Comparison of ENCODE assay signal across 14 cellular contexts in genomic region chr5:136979131-136979530, GRCh38.
"Had no signal": no experiment of that assay in that cellular context is flagged by ENCODE, and none has a peak within 500 bp of the region (broad histone marks: within the 10 kb centered on the region; RNA-seq: fewer than 3 reads in every experiment).

No MANE protein-coding gene starts in this region.

- DNase-seq: activated CD4-positive, alpha-beta memory T cell treated with anti-CD3 and anti-CD28 coated beads, Interleukin-2, amount 10 ng/mL, durations not matched to agents 7 days and 5 days; activated CD4-positive, alpha-beta T cell treated with anti-CD3 and anti-CD28 coated beads for 48 hours; activated CD4-positive, CD25-positive, alpha-beta regulatory T cell; activated CD8-positive, alpha-beta memory T cell treated with anti-CD3 and anti-CD28 coated beads, Interleukin-2, amount 10 ng/mL, durations not matched to agents 7 days and 5 days; body of pancreas; caudate nucleus; head of caudate nucleus; mucosa of descending colon; naive thymus-derived CD4-positive, alpha-beta T cell; right cardiac atrium had no signal

- H3K4me3 Mint-ChIP-seq: activated CD4-positive, alpha-beta memory T cell treated with anti-CD3 and anti-CD28 coated beads, Interleukin-2, amount 10 ng/mL, durations not matched to agents 7 days and 5 days; activated CD8-positive, alpha-beta memory T cell treated with anti-CD3 and anti-CD28 coated beads, Interleukin-2, amount 10 ng/mL, durations not matched to agents 7 days and 5 days; activated naive CD8-positive, alpha-beta T cell; memory B cell; naive thymus-derived CD4-positive, alpha-beta T cell; neural progenitor cell; stimulated activated naive CD8-positive, alpha-beta T cell treated with anti-CD3 and anti-CD28 coated beads, Interleukin-15, Interleukin-2, amounts not matched to agents 100 ng/mL and 50 ng/mL, for 24 hours had no signal

- H3K9me3 Mint-ChIP-seq: activated CD4-positive, alpha-beta memory T cell treated with anti-CD3 and anti-CD28 coated beads, Interleukin-2, amount 10 ng/mL, durations not matched to agents 7 days and 5 days; neural progenitor cell; stimulated activated naive CD8-positive, alpha-beta T cell treated with anti-CD3 and anti-CD28 coated beads, Interleukin-15, Interleukin-2, amounts not matched to agents 100 ng/mL and 50 ng/mL, for 24 hours had no signal

- H3K36me3 Mint-ChIP-seq: activated CD8-positive, alpha-beta memory T cell treated with anti-CD3 and anti-CD28 coated beads, Interleukin-2, amount 10 ng/mL, durations not matched to agents 7 days and 5 days; activated naive CD8-positive, alpha-beta T cell; memory B cell; naive thymus-derived CD4-positive, alpha-beta T cell; neural progenitor cell had no signal

- H3K27ac Mint-ChIP-seq: activated CD4-positive, alpha-beta memory T cell treated with anti-CD3 and anti-CD28 coated beads, Interleukin-2, amount 10 ng/mL, durations not matched to agents 7 days and 5 days; activated CD8-positive, alpha-beta memory T cell treated with anti-CD3 and anti-CD28 coated beads, Interleukin-2, amount 10 ng/mL, durations not matched to agents 7 days and 5 days; activated naive CD8-positive, alpha-beta T cell; memory B cell; naive thymus-derived CD4-positive, alpha-beta T cell; neural progenitor cell; stimulated activated naive CD8-positive, alpha-beta T cell treated with anti-CD3 and anti-CD28 coated beads, Interleukin-15, Interleukin-2, amounts not matched to agents 100 ng/mL and 50 ng/mL, for 24 hours had no signal

- ATAC-seq: activated CD8-positive, alpha-beta memory T cell treated with anti-CD3 and anti-CD28 coated beads, Interleukin-2, amount 10 ng/mL, durations not matched to agents 7 days and 5 days; body of pancreas; mucosa of descending colon; naive thymus-derived CD4-positive, alpha-beta T cell; right cardiac atrium had no signal

- H3K4me1 Mint-ChIP-seq: activated CD4-positive, alpha-beta memory T cell treated with anti-CD3 and anti-CD28 coated beads, Interleukin-2, amount 10 ng/mL, durations not matched to agents 7 days and 5 days; activated CD8-positive, alpha-beta memory T cell treated with anti-CD3 and anti-CD28 coated beads, Interleukin-2, amount 10 ng/mL, durations not matched to agents 7 days and 5 days; memory B cell; naive thymus-derived CD4-positive, alpha-beta T cell; neural progenitor cell had no signal

- H3K27me3 Mint-ChIP-seq: activated CD4-positive, alpha-beta memory T cell treated with anti-CD3 and anti-CD28 coated beads, Interleukin-2, amount 10 ng/mL, durations not matched to agents 7 days and 5 days; activated CD8-positive, alpha-beta memory T cell treated with anti-CD3 and anti-CD28 coated beads, Interleukin-2, amount 10 ng/mL, durations not matched to agents 7 days and 5 days; memory B cell had no signal
